In genomic region chr7:140417456-140418155, GRCh38 we compare ENCODE assay signal across 1 cellular context.
TF ChIP-seq lines count a peak whose summit lies in the region.

No MANE protein-coding gene starts in this region.

TF ChIP-seq in SK-N-SH treated with all-trans-retinoic acid at 6 μM for 48 hours, 23 proteins besides CTCF, POLR2A, EP300 and RAD21 (continued from another document):
- no peak for TF ChIP-seq CSRNP3 (CRISPR knock-in tag; IDR thresholded peaks at IDR 0.05)
TF ChIP-seq in SK-N-SH treated with all-trans-retinoic acid at 6 μM for 48 hours: peak in this region for 0.
